8 cellular contexts compared by ENCODE assay signal in genomic region chr11:64744544-64745218, GRCh38. TPM values are rescaled to one million over a fixed set of nuclear protein-coding genes. Genes with fewer than 3 reads are reported as not detected.
DNase-seq lines count a peak whose midpoint lies in the region; ATAC-seq and TF ChIP-seq lines count a peak whose summit lies in the region.

No MANE protein-coding gene starts in this region.

- no peak for TF ChIP-seq CTCF in ovary (IDR thresholded peaks at IDR 0.05)

- peaks cover 31% of the 10 kb centered on the region for H3K27me3 ChIP-seq in SJCRH30
- no peaks in the 10 kb centered on the region for H3K27me3 ChIP-seq in esophagus (ENCODE audit: control insufficient read depth in 1 of 2, insufficient read depth in 2 of 2, low read length in 2 of 2)
- H3K27me3 ChIP-seq in ovary: no peaks in the 10 kb centered on the region

- no peak for TF ChIP-seq POLR2A in ovary (IDR thresholded peaks at IDR 0.05)

- ATAC-seq in GM18519 (IDR thresholded peaks at IDR 0.05; ENCODE audit: low FRiP score, unreplicated experiment) (no peak), GM21717 (IDR thresholded peaks at IDR 0.05; ENCODE audit: unreplicated experiment) (no peak)

- H3K9me3 ChIP-seq in SJCRH30 (replicated peaks): no peaks in the 10 kb centered on the region
- H3K9me3 ChIP-seq in esophagus (ENCODE audit: control insufficient read depth in 2 of 2, insufficient read depth in 1 of 2, low read depth in 1 of 2, low read length in 1 of 2): no peaks in the 10 kb centered on the region
- H3K9me3 ChIP-seq in ovary: no peaks in the 10 kb centered on the region

- H3K4me3 ChIP-seq in SJCRH30: peak overlapping the region; percentile 49
- H3K4me3 ChIP-seq in esophagus (ENCODE audit: low read depth in 1 of 2, low read length in 2 of 2): peak overlapping the region; percentile 43 to 51
- H3K4me3 ChIP-seq in ovary: peak overlapping the region; percentile 44

- WGBS in esophagus, 2 donors: 1% methylated on average over 35 to 91 of the region's 92 CpGs
- 0 to 1% (median 0%) methylated on average over 8 to 86 of the region's 92 CpGs for WGBS in ovary, 3 donors

- intact Hi-C loops in ovary (cut with DNase I): loop anchor here in 1 of 4 donors (5.0 kb wide), 1 partner anchor 33 kb away; the partner anchor contains the start of gene SF1

- H3K36me3 ChIP-seq in SJCRH30: no peaks in the 10 kb centered on the region
- H3K36me3 ChIP-seq in esophagus (ENCODE audit: control insufficient read depth in 2 of 2, insufficient read depth in 2 of 2, low read length in 1 of 2): no peaks in the 10 kb centered on the region
- no peaks in the 10 kb centered on the region for H3K36me3 ChIP-seq in ovary

- H3K4me1 ChIP-seq in SJCRH30: peaks cover 6% of the 10 kb centered on the region; the same call in 1 of the 2 replicates
- peaks cover 0 to 12% of the 10 kb centered on the region in 2 donors for H3K4me1 ChIP-seq in esophagus (ENCODE audit: control insufficient read depth in 2 of 2, insufficient read depth in 2 of 2, low read length in 1 of 2)
- peaks cover 11% of the 10 kb centered on the region for H3K4me1 ChIP-seq in ovary (ENCODE audit: insufficient read depth)

- H3K27ac ChIP-seq in SJCRH30: no peak overlapping the region
- peak overlapping the region; percentile 77 to 80 for H3K27ac ChIP-seq in esophagus (ENCODE audit: low read depth in 2 of 2, low read length in 1 of 2)
- peak overlapping the region in 1 of 2 donors; percentile 19 for H3K27ac ChIP-seq in ovary

- DNase-seq in GM03348 (ENCODE audit: low spot score) (peak; percentile 26), SJCRH30 (no peak), ovary (no peak), NCI-H446 (lab: John Stamatoyannopoulos, UW) (no peak), NCI-H345 treated with DMSO at 0.1 percent for 48 hours (lab: John Stamatoyannopoulos, UW; ENCODE audit: unreplicated experiment) (no peak)

- TF ChIP-seq EP300 in ovary (IDR thresholded peaks at IDR 0.05): no peak

RNA-seq across cellular contexts. Expression of gene RASGRP2, which starts 0.7 kb away (rescaled TPM):
- 0.42 and 0.46 TPM in 2 replicates for total RNA-seq in SJCRH30 (2014; rRNA removed; shearing (Covaris generic))
- 10 to 100 TPM in 1 of 2 donors, 1 to 10 TPM in 1; 7.9 to 13.0 TPM for polyA plus RNA-seq in esophagus
- total RNA-seq in ovary: 10 to 100 TPM in 1 of 7 donors, 1 to 10 TPM in 6; 2.1 to 18.9 (median 7.6) TPM
- polyA plus RNA-seq in ovary: 1 to 10 TPM; 7.0 to 9.0 TPM

RNA-seq across cellular contexts. Expression of gene PYGM, which starts 15.1 kb away (rescaled TPM):
- 7.0 and 8.0 TPM in 2 replicates for total RNA-seq in SJCRH30 (2014; rRNA removed; shearing (Covaris generic))
- polyA plus RNA-seq in esophagus: 1 to 10 TPM; 1.2 to 1.7 TPM
- total RNA-seq in ovary: 10 to 100 TPM in 1 of 7 donors, 1 to 10 TPM in 5, under 1 TPM in 1; 0.24 to 12.0 (median 3.1) TPM
- polyA plus RNA-seq in ovary: 1 to 10 TPM; 1.9 to 6.7 TPM

RNA-seq across cellular contexts. Expression of gene NRXN2, which starts 21.7 kb away (rescaled TPM):
- 0.08 and 0.51 TPM in 2 replicates for total RNA-seq in SJCRH30 (2014; rRNA removed; shearing (Covaris generic))
- polyA plus RNA-seq in esophagus (under 1 TPM; 0.24 to 0.44 TPM), ovary (10 to 100 TPM in 1 of 2 donors, 1 to 10 TPM in 1; 6.4 to 21.5 TPM)
- total RNA-seq in ovary: 10 to 100 TPM in 5 of 7 donors, 1 to 10 TPM in 2; 7.0 to 64.1 (median 19.7) TPM

RNA-seq across cellular contexts. Expression of gene SF1, which starts 33.7 kb away (rescaled TPM):
- total RNA-seq in SJCRH30 (2014; rRNA removed; shearing (Covaris generic)): 113 and 117 TPM in 2 replicates
- polyA plus RNA-seq in esophagus (10 to 100 TPM; 79.0 to 88.0 TPM), ovary (100 to 1,000 TPM; 131 to 388 TPM)
- total RNA-seq in ovary: 100 to 1,000 TPM; 231 to 380 (median 306) TPM

RNA-seq across cellular contexts. Expression of gene MAP4K2, which starts 58.3 kb away (rescaled TPM):
- 8.9 and 9.6 TPM in 2 replicates for total RNA-seq in SJCRH30 (2014; rRNA removed; shearing (Covaris generic))
- polyA plus RNA-seq in esophagus (1 to 10 TPM; 4.7 to 7.5 TPM), ovary (1 to 10 TPM; 2.3 to 9.9 TPM)
- total RNA-seq in ovary: 10 to 100 TPM in 5 of 7 donors, 1 to 10 TPM in 2; 5.6 to 15.5 (median 13.0) TPM
